Comparison of ENCODE assay signal across 2 cellular contexts in the genomic region with DNA sequence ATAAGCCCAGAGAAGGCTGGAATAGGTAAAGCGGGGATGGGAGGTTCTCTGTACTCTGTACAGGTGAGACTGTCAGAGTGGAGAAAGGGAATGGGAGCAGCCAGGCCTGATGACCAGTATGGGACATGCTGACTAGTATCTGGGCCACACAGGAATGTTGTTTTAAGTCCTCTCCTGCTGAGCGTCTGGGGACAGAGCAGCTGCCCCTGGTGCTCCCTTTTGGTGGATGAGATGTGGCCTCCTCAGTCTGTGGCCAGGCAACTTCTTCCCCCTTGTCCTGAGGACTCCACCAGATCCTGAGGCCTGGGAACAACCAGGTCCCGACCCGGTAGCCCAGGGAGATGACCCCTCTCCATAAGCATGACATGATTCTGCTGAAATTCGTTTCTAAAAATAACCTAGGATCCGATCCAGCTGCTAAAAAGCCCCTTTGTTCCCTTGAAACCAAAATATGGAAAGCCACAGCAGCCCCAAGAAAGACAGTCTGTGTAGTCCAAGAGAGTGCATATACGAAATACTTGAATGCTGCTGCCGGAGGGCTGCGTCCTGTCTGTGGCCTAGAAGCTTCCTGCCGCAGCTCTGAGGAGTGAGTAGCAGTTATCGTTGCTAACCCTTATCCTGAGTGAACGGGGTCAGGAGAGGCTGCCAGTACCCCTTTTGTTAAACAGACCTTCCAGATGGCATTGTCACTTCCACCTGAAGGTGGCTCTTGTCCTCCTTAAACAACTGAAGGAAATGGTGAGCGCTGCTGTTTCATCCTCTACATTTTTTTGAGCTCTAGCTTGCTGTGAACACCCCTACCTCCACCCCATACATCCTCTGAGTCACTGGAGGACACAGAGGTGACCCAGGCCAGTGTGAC.
TF ChIP-seq lines count a peak whose summit lies in the region.

No MANE protein-coding gene starts in this region.

TF ChIP-seq in HCT116, 20 proteins besides CTCF, POLR2A, EP300 and RAD21 (continued from another document):
- TF ChIP-seq, protein P1, sequence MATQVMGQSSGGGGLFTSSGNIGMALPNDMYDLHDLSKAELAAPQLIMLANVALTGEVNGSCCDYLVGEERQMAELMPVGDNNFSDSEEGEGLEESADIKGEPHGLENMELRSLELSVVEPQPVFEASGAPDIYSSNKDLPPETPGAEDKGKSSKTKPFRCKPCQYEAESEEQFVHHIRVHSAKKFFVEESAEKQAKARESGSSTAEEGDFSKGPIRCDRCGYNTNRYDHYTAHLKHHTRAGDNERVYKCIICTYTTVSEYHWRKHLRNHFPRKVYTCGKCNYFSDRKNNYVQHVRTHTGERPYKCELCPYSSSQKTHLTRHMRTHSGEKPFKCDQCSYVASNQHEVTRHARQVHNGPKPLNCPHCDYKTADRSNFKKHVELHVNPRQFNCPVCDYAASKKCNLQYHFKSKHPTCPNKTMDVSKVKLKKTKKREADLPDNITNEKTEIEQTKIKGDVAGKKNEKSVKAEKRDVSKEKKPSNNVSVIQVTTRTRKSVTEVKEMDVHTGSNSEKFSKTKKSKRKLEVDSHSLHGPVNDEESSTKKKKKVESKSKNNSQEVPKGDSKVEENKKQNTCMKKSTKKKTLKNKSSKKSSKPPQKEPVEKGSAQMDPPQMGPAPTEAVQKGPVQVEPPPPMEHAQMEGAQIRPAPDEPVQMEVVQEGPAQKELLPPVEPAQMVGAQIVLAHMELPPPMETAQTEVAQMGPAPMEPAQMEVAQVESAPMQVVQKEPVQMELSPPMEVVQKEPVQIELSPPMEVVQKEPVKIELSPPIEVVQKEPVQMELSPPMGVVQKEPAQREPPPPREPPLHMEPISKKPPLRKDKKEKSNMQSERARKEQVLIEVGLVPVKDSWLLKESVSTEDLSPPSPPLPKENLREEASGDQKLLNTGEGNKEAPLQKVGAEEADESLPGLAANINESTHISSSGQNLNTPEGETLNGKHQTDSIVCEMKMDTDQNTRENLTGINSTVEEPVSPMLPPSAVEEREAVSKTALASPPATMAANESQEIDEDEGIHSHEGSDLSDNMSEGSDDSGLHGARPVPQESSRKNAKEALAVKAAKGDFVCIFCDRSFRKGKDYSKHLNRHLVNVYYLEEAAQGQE (IDR thresholded peaks at IDR 0.05; ENCODE audit: low read depth): no peak
- TF ChIP-seq SP1 (IDR thresholded peaks at IDR 0.05; ENCODE audit: low read depth): peak; percentile 76
- 0 out of 2 replicates have a peak, but pooled peaks have one; percentile 41 for TF ChIP-seq POLR2AphosphoS5 (IDR thresholded peaks at IDR 0.05; ENCODE audit: low read depth, low read length)
- peak; percentile 70 for TF ChIP-seq YY1 (IDR thresholded peaks at IDR 0.05; ENCODE audit: extremely low read depth, insufficient replicate concordance, low read depth, low read length)
- TF ChIP-seq EGR1 (IDR thresholded peaks at IDR 0.05; ENCODE audit: low read depth): no peak
- TF ChIP-seq ELF1 (IDR thresholded peaks at IDR 0.05; ENCODE audit: borderline replicate concordance, low read depth): no peak
- no peak for TF ChIP-seq SIN3A (IDR thresholded peaks at IDR 0.05; ENCODE audit: low read depth)
- TF ChIP-seq, protein P2, sequence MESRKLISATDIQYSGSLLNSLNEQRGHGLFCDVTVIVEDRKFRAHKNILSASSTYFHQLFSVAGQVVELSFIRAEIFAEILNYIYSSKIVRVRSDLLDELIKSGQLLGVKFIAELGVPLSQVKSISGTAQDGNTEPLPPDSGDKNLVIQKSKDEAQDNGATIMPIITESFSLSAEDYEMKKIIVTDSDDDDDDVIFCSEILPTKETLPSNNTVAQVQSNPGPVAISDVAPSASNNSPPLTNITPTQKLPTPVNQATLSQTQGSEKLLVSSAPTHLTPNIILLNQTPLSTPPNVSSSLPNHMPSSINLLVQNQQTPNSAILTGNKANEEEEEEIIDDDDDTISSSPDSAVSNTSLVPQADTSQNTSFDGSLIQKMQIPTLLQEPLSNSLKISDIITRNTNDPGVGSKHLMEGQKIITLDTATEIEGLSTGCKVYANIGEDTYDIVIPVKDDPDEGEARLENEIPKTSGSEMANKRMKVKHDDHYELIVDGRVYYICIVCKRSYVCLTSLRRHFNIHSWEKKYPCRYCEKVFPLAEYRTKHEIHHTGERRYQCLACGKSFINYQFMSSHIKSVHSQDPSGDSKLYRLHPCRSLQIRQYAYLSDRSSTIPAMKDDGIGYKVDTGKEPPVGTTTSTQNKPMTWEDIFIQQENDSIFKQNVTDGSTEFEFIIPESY (IDR thresholded peaks at IDR 0.05; ENCODE audit: extremely low read depth, insufficient replicate concordance, low read length): no peak
- TF ChIP-seq CBX3 (IDR thresholded peaks at IDR 0.05; ENCODE audit: low read depth): peak; percentile 62; the same call in 1 of the 2 replicates
- no peak for TF ChIP-seq EZH2 (IDR thresholded peaks at IDR 0.05)
- TF ChIP-seq, protein P3, sequence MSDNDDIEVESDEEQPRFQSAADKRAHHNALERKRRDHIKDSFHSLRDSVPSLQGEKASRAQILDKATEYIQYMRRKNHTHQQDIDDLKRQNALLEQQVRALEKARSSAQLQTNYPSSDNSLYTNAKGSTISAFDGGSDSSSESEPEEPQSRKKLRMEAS (IDR thresholded peaks at IDR 0.05): no peak
- peak; percentile 88 for TF ChIP-seq JUND (IDR thresholded peaks at IDR 0.05)
- TF ChIP-seq CEBPB (IDR thresholded peaks at IDR 0.05; ENCODE audit: low read depth): no peak
- TF ChIP-seq ATF3 (IDR thresholded peaks at IDR 0.05): no peak
- no peak for TF ChIP-seq SRF (IDR thresholded peaks at IDR 0.05; ENCODE audit: low read depth)

TF ChIP-seq in SK-N-SH, 30 proteins besides CTCF, POLR2A, EP300 and RAD21 (continued from another document):
- TF ChIP-seq, protein P1 (IDR thresholded peaks at IDR 0.05; ENCODE audit: low read depth, low read length): peak; percentile 6; the same call in 1 of the 2 replicates
- no peak; the same call in 1 of the 2 replicates for TF ChIP-seq PBX3 (IDR thresholded peaks at IDR 0.05)
- TF ChIP-seq YY1 (IDR thresholded peaks at IDR 0.05; ENCODE audit: low read depth): no peak
- peak; percentile 49; the same call in 1 of the 2 replicates for TF ChIP-seq POLR2AphosphoS5 (IDR thresholded peaks at IDR 0.05; ENCODE audit: low read depth, low read length)
- TF ChIP-seq, protein P4, sequence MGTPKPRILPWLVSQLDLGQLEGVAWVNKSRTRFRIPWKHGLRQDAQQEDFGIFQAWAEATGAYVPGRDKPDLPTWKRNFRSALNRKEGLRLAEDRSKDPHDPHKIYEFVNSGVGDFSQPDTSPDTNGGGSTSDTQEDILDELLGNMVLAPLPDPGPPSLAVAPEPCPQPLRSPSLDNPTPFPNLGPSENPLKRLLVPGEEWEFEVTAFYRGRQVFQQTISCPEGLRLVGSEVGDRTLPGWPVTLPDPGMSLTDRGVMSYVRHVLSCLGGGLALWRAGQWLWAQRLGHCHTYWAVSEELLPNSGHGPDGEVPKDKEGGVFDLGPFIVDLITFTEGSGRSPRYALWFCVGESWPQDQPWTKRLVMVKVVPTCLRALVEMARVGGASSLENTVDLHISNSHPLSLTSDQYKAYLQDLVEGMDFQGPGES (IDR thresholded peaks at IDR 0.05; ENCODE audit: low read depth, low read length): no peak
- TF ChIP-seq TCF12 (IDR thresholded peaks at IDR 0.05): peak; percentile 77
- no peak for TF ChIP-seq TAF1 (IDR thresholded peaks at IDR 0.05; ENCODE audit: borderline replicate concordance, low read depth, low read length)
- no peak for TF ChIP-seq MEF2A (IDR thresholded peaks at IDR 0.05; ENCODE audit: borderline replicate concordance, low read depth)
- TF ChIP-seq SIN3A (IDR thresholded peaks at IDR 0.05; ENCODE audit: borderline replicate concordance, low read depth, low read length): no peak
- peak; percentile 96 for TF ChIP-seq JUND (IDR thresholded peaks at IDR 0.05)
- no peak for TF ChIP-seq ELF1 (IDR thresholded peaks at IDR 0.05)
- peak; percentile 66; the same call in 1 of the 2 replicates for TF ChIP-seq TEAD4 (IDR thresholded peaks at IDR 0.05; ENCODE audit: borderline replicate concordance, insufficient read depth)
- peak; percentile 64; the same call in 1 of the 2 replicates for TF ChIP-seq NFIC (IDR thresholded peaks at IDR 0.05; ENCODE audit: borderline replicate concordance)
- no peak for TF ChIP-seq RFX5 (IDR thresholded peaks at IDR 0.05; ENCODE audit: low read length)
- no peak for TF ChIP-seq CHD2 (IDR thresholded peaks at IDR 0.05; ENCODE audit: low read length, partially characterized antibody)
- no peak for TF ChIP-seq GABPA (IDR thresholded peaks at IDR 0.05; ENCODE audit: low read depth)
- TF ChIP-seq RXRA (IDR thresholded peaks at IDR 0.05; ENCODE audit: borderline replicate concordance, low read depth): peak; percentile 95
- TF ChIP-seq, protein P3 (IDR thresholded peaks at IDR 0.05; ENCODE audit: low read depth): no peak
- no peak for TF ChIP-seq EZH2phosphoT487 (IDR thresholded peaks at IDR 0.05; ENCODE audit: borderline replicate concordance, low read depth)
- TF ChIP-seq FOSL2 (IDR thresholded peaks at IDR 0.05; ENCODE audit: borderline replicate concordance, low read depth): peak; percentile 98
- TF ChIP-seq RCOR1 (IDR thresholded peaks at IDR 0.05; ENCODE audit: low read length): no peak
